ENCODE assay signal across 1 cellular context in genomic region chr3:88113311-88114162, GRCh38.
TF ChIP-seq lines count a peak whose summit lies in the region.

No MANE protein-coding gene starts in this region.

TF ChIP-seq in K562, 482 proteins besides CTCF, POLR2A, EP300 and RAD21 (continued from another document):
- TF ChIP-seq ZNF511 (CRISPR knock-in tag; IDR thresholded peaks at IDR 0.05) (no peak), ATF1 (CRISPR knock-in tag; IDR thresholded peaks at IDR 0.05) (no peak), ATF1 (tag; IDR thresholded peaks at IDR 0.05) (no peak), ARID3A (IDR thresholded peaks at IDR 0.05; ENCODE audit: borderline replicate concordance, low read depth, low read length) (no peak), ZNF445 (CRISPR knock-in tag; IDR thresholded peaks at IDR 0.05; ENCODE audit: low read depth) (no peak), EZH2 (IDR thresholded peaks at IDR 0.05; ENCODE audit: borderline replicate concordance, low read depth, low read length) (no peak), BDP1 (IDR thresholded peaks at IDR 0.05; ENCODE audit: insufficient read depth, insufficient read length) (no peak), AFF1 (IDR thresholded peaks at IDR 0.05; ENCODE audit: low read depth in 1 of 2, partially characterized antibody in 2 of 2) (no peak), ZNF143 (CRISPR knock-in tag; IDR thresholded peaks at IDR 0.05) (no peak), ZNF282 (CRISPR knock-in tag; IDR thresholded peaks at IDR 0.05) (no peak), CXXC5 (CRISPR knock-in tag; IDR thresholded peaks at IDR 0.05) (no peak), CHD7 (IDR thresholded peaks at IDR 0.05; ENCODE audit: low read depth, low read length) (no peak), HMGN3 (IDR thresholded peaks at IDR 0.05; ENCODE audit: borderline replicate concordance, extremely low read depth, insufficient read length, low read depth, low read length) (no peak)
